2 cellular contexts compared by ENCODE assay signal in genomic region chr1:16111771-16112557, GRCh38.
TF ChIP-seq lines count a peak whose summit lies in the region.

No MANE protein-coding gene starts in this region.

TF ChIP-seq in HEK293, 187 proteins besides CTCF, POLR2A, EP300 and RAD21 (continued from another document and continues in another):
- TF ChIP-seq FEZF1 (tag by site-specific recombination; IDR thresholded peaks at IDR 0.05): no peak
- TF ChIP-seq KLF8 (tag by site-specific recombination; IDR thresholded peaks at IDR 0.05): peak; percentile 79
- no peak for TF ChIP-seq REST (tag by site-specific recombination; IDR thresholded peaks at IDR 0.05)
- peak; percentile 33; the same call in 1 of the 2 replicates for TF ChIP-seq ZNF2 (tag by site-specific recombination; IDR thresholded peaks at IDR 0.05)
- no peak for TF ChIP-seq ZNF148 (tag by site-specific recombination; IDR thresholded peaks at IDR 0.05; ENCODE audit: borderline replicate concordance)
- no peak for TF ChIP-seq ZNF404 (tag by site-specific recombination; IDR thresholded peaks at IDR 0.05)
- TF ChIP-seq ZNF24 (tag by site-specific recombination; IDR thresholded peaks at IDR 0.05): peak; percentile 92; the same call in 1 of the 2 replicates
- no peak for TF ChIP-seq ZNF837 (tag by site-specific recombination; IDR thresholded peaks at IDR 0.05)
- TF ChIP-seq ZBTB10 (tag by site-specific recombination; IDR thresholded peaks at IDR 0.05): peak; percentile 77
- TF ChIP-seq ZNF366 (tag by site-specific recombination; conservative IDR thresholded peaks at IDR 0.05): peak; percentile 89
- peak; percentile 89 for TF ChIP-seq ZBTB21 (tag by site-specific recombination; IDR thresholded peaks at IDR 0.05)
- TF ChIP-seq ZNF398 (tag by site-specific recombination; IDR thresholded peaks at IDR 0.05): peak; percentile 93
- peak; percentile 94 for TF ChIP-seq ZNF473 (tag by site-specific recombination; IDR thresholded peaks at IDR 0.05)
- no peak for TF ChIP-seq ZNF549 (tag by site-specific recombination; IDR thresholded peaks at IDR 0.05)
- TF ChIP-seq ZNF768 (tag by site-specific recombination; IDR thresholded peaks at IDR 0.05): no peak
- TF ChIP-seq ZNF701 (tag by site-specific recombination; IDR thresholded peaks at IDR 0.05): no peak
- TF ChIP-seq KLF9 (tag by site-specific recombination; IDR thresholded peaks at IDR 0.05; ENCODE audit: low read depth): peak; percentile 35; the same call in 1 of the 2 replicates
- TF ChIP-seq ZNF133 (tag by site-specific recombination; IDR thresholded peaks at IDR 0.05): peak; percentile 36

TF ChIP-seq in K562, 482 proteins besides CTCF, POLR2A, EP300 and RAD21 (continued from another document and continues in another):
- peak; percentile 50; the same call in 1 of the 2 replicates for TF ChIP-seq MAX (CRISPR knock-in tag; IDR thresholded peaks at IDR 0.05)
- TF ChIP-seq COPS2 (conservative IDR thresholded peaks at IDR 0.05): no peak
- TF ChIP-seq USF1 (CRISPR knock-in tag; IDR thresholded peaks at IDR 0.05): peak; percentile 56
- TF ChIP-seq EP400 (IDR thresholded peaks at IDR 0.05): no peak
- TF ChIP-seq SETDB1 (IDR thresholded peaks at IDR 0.05; ENCODE audit: low read length): no peak
- TF ChIP-seq ZBTB2 (IDR thresholded peaks at IDR 0.05): 0 out of 2 replicates have a peak, but pooled peaks have one; percentile 64
- no peak for TF ChIP-seq U2AF2 (optimal IDR thresholded peaks at IDR 0.05; ENCODE audit: low read depth, low read length)
- no peak for TF ChIP-seq KAT2B (IDR thresholded peaks at IDR 0.05; ENCODE audit: low read depth, low read length)
- TF ChIP-seq TCF7 (IDR thresholded peaks at IDR 0.05; ENCODE audit: borderline replicate concordance): no peak
- no peak for TF ChIP-seq PREB (CRISPR knock-in tag; IDR thresholded peaks at IDR 0.05)
- no peak for TF ChIP-seq POU5F1 (IDR thresholded peaks at IDR 0.05; ENCODE audit: borderline replicate concordance, low read depth, low read length, partially characterized antibody)
- TF ChIP-seq HDAC1 (IDR thresholded peaks at IDR 0.05): peak in 1 of 2 experiments; percentile 80; a peak in 1 of 4 replicates
- TF ChIP-seq RBBP5 (IDR thresholded peaks at IDR 0.05; ENCODE audit: borderline replicate concordance, insufficient read depth, low read length, poor library complexity, severe bottlenecking): no peak
- TF ChIP-seq MTA1 (IDR thresholded peaks at IDR 0.05; ENCODE audit: borderline replicate concordance): 0 out of 2 replicates have a peak, but pooled peaks have one; percentile 50
- TF ChIP-seq SMAD3 (CRISPR knock-in tag; conservative IDR thresholded peaks at IDR 0.05): no peak
- peak; percentile 68; the same call in 1 of the 2 replicates for TF ChIP-seq HDGF (IDR thresholded peaks at IDR 0.05)
- TF ChIP-seq ZNF316 (IDR thresholded peaks at IDR 0.05): 0 out of 2 replicates have a peak, but pooled peaks have one; percentile 1
- peak; percentile 90 for TF ChIP-seq ATF3 (IDR thresholded peaks at IDR 0.05)
- no peak for TF ChIP-seq ATF3 (CRISPR knock-in tag; conservative IDR thresholded peaks at IDR 0.05)
- no peak for TF ChIP-seq CTCFL (IDR thresholded peaks at IDR 0.05; ENCODE audit: borderline replicate concordance, insufficient read depth, low read depth, low read length, poor library complexity, severe bottlenecking)
- peak; percentile 56; the same call in 1 of the 2 replicates for TF ChIP-seq SMARCE1 (IDR thresholded peaks at IDR 0.05)
- TF ChIP-seq CCAR2 (IDR thresholded peaks at IDR 0.05; ENCODE audit: low read depth, low read length): no peak
- 0 out of 2 replicates have a peak, but pooled peaks have one; percentile 27 for TF ChIP-seq LARP7 (IDR thresholded peaks at IDR 0.05)
- no peak for TF ChIP-seq ETV1 (tag; conservative IDR thresholded peaks at IDR 0.05; ENCODE audit: low read depth)
- no peak for TF ChIP-seq CC2D1A (IDR thresholded peaks at IDR 0.05)
- peak in 1 of 2 experiments; percentile 73; a peak in 3 of 4 replicates for TF ChIP-seq MNT (conservative IDR thresholded peaks at IDR 0.05)
- peak in 1 of 2 experiments; percentile 41; a peak in 1 of 4 replicates for TF ChIP-seq TRIM24 (IDR thresholded peaks at IDR 0.05)
- TF ChIP-seq PHF20 (IDR thresholded peaks at IDR 0.05; ENCODE audit: partially characterized antibody): peak; percentile 11
- TF ChIP-seq THAP7 (CRISPR knock-in tag; IDR thresholded peaks at IDR 0.05): no peak
- TF ChIP-seq BHLHE40 (IDR thresholded peaks at IDR 0.05; ENCODE audit: low read length): peak; percentile 56; the same call in 1 of the 2 replicates
- TF ChIP-seq JUND (IDR thresholded peaks at IDR 0.05; ENCODE audit: borderline replicate concordance, low read depth, low read length): peak; percentile 73
- peak; percentile 71; the same call in 1 of the 3 replicates for TF ChIP-seq JUND (tag; IDR thresholded peaks at IDR 0.05; ENCODE audit: borderline replicate concordance, low read depth, low read length)
- TF ChIP-seq GATAD2A (IDR thresholded peaks at IDR 0.05): peak; percentile 53; the same call in 1 of the 2 replicates
- TF ChIP-seq PRMT5 (CRISPR knock-in tag; IDR thresholded peaks at IDR 0.05): no peak
- 0 out of 4 replicates have a peak, but pooled peaks of 1 of the 2 experiments have one; percentile 16 for TF ChIP-seq NRF1 (conservative IDR thresholded peaks at IDR 0.05 in 1 of 2, IDR thresholded peaks at IDR 0.05 in 1 of 2)
- TF ChIP-seq STAT6 (CRISPR knock-in tag; IDR thresholded peaks at IDR 0.05): no peak
- no peak for TF ChIP-seq ZC3H8 (IDR thresholded peaks at IDR 0.05)
- peak; percentile 30; the same call in 1 of the 2 replicates for TF ChIP-seq BCOR (IDR thresholded peaks at IDR 0.05)
- no peak for TF ChIP-seq CXXC5 (CRISPR knock-in tag; IDR thresholded peaks at IDR 0.05)
- peak; percentile 66; the same call in 1 of the 2 replicates for TF ChIP-seq MCM3 (IDR thresholded peaks at IDR 0.05)
- 0 out of 2 replicates have a peak, but pooled peaks have one; percentile 48 for TF ChIP-seq SMARCA4 (IDR thresholded peaks at IDR 0.05)
- no peak for TF ChIP-seq GABPB2 (CRISPR knock-in tag; conservative IDR thresholded peaks at IDR 0.05)
- TF ChIP-seq CBFA2T3 (IDR thresholded peaks at IDR 0.05): 0 out of 2 replicates have a peak, but pooled peaks have one; percentile 2
- TF ChIP-seq RBFOX2 (IDR thresholded peaks at IDR 0.05; ENCODE audit: low read depth, low read length): no peak
- TF ChIP-seq SMARCA5 (IDR thresholded peaks at IDR 0.05): no peak
- no peak for TF ChIP-seq ELF4 (CRISPR knock-in tag; IDR thresholded peaks at IDR 0.05)
- TF ChIP-seq SMAD2 (IDR thresholded peaks at IDR 0.05; ENCODE audit: low read depth, low read length): no peak
- no peak for TF ChIP-seq ZFP36 (IDR thresholded peaks at IDR 0.05; ENCODE audit: low read depth, low read length, partially characterized antibody)
- peak; percentile 75; the same call in 1 of the 2 replicates for TF ChIP-seq ATF7 (IDR thresholded peaks at IDR 0.05)
- TF ChIP-seq ZFP30 (CRISPR knock-in tag; IDR thresholded peaks at IDR 0.05; ENCODE audit: borderline replicate concordance): no peak
- no peak for TF ChIP-seq ZNF57 (CRISPR knock-in tag; IDR thresholded peaks at IDR 0.05)
- TF ChIP-seq DPF2 (IDR thresholded peaks at IDR 0.05): peak; percentile 44; the same call in 1 of the 2 replicates
- no peak for TF ChIP-seq CBX5 (IDR thresholded peaks at IDR 0.05; ENCODE audit: borderline replicate concordance, low read depth)
- peak; percentile 26; the same call in 1 of the 2 replicates for TF ChIP-seq NBN (IDR thresholded peaks at IDR 0.05; ENCODE audit: low read depth)
- TF ChIP-seq JUN (IDR thresholded peaks at IDR 0.05; ENCODE audit: borderline replicate concordance, low read depth, low read length): 0 out of 2 replicates have a peak, but pooled peaks have one; percentile 40
- no peak for TF ChIP-seq JUN (CRISPR knock-in tag; IDR thresholded peaks at IDR 0.05; ENCODE audit: borderline replicate concordance)
